Comparison of ENCODE assay signal across 19 cellular contexts in genomic region chr6:90368001-90368400, GRCh38.
A peak's percentile ranks its signal among the peaks of the same experiment; 100 is the strongest.
DNase-seq lines count a peak whose midpoint lies in the region; ATAC-seq and TF ChIP-seq lines count a peak whose summit lies in the region.
"Had no signal": no experiment of that assay in that cellular context is flagged by ENCODE, and none has a peak within 500 bp of the region (broad histone marks: within the 10 kb centered on the region; RNA-seq: fewer than 3 reads in every experiment).

No MANE protein-coding gene starts in this region.

- peak overlapping the region; percentile 74; the same call in 1 of the 2 replicates for H2AK5ac ChIP-seq in IMR-90 (ENCODE audit: low read depth, low read length)

- peak overlapping the region; percentile 40; the same call in 1 of the 2 replicates for H2BK20ac ChIP-seq in IMR-90 (ENCODE audit: low read depth, low read length)

- no peaks in the 10 kb centered on the region for H3K36me3 ChIP-seq in IMR-90 (ENCODE audit: control insufficient read depth, insufficient read depth, low read length)
- no peaks in the 10 kb centered on the region for H3K36me3 ChIP-seq in neural progenitor cell
- H3K36me3 ChIP-seq: adrenal gland, thoracic aorta had no signal

- CTCF ChIA-PET in IMR-90 (lab: Yijun Ruan, JAX) = no interaction called here

- POLR2A ChIA-PET in IMR-90 (lab: Charles Lee; ENCODE audit: unreplicated experiment) = no interaction called here

- DNase-seq in DMS 273 (lab: John Stamatoyannopoulos, UW; ENCODE audit: unreplicated experiment) (peak; percentile 49), IMR-90 (no peak), cerebellar cortex (ENCODE audit: low spot score) (peak; percentile 54), neural progenitor cell (ENCODE audit: low spot score) (no peak)
- DNase-seq in activated T-helper 1 cell treated with anti-CD3 and anti-CD28 coated beads, Interleukin-12 subunit alpha, Interleukin-12 subunit beta, Interleukin-2, Interleukin-4 antibody, amounts not matched to agents 30 ng/mL and 10 ng/mL and 1 ng/mL, durations not matched to agents 14 hours and 24 hours and 36 hours (ENCODE audit: low spot score) = no peak
- DNase-seq in activated CD8-positive, alpha-beta memory T cell treated with anti-CD3 and anti-CD28 coated beads, Interleukin-2, amount 50 U/mL, for 4 hours = no peak
- DNase-seq: activated CD4-positive, alpha-beta T cell treated with anti-CD3 and anti-CD28 coated beads, Interleukin-2, amount 50 U/mL, for 1 hour; adrenal gland; dermis blood vessel endothelial cell; foreskin melanocyte; GF-D8; H7; natural killer cell; NCI-H524 treated with DMSO at 0.1 percent for 48 hours; stimulated activated naive B cell treated with anti-CD40 and anti-IgM and Interleukin-4, amounts not matched to agents 10 μg/mL and 1 μg/mL and 100 μg/mL, for 72 hours had no signal

- peak overlapping the region; percentile 1 for H3K4me3 Mint-ChIP-seq in neural progenitor cell
- H3K4me3 Mint-ChIP-seq in activated T-helper 1 cell treated with anti-CD3 and anti-CD28 coated beads, Interleukin-12 subunit alpha, Interleukin-12 subunit beta, Interleukin-2, Interleukin-4 antibody, amounts not matched to agents 30 ng/mL and 10 ng/mL and 1 ng/mL, durations not matched to agents 14 hours and 24 hours and 36 hours = no peak overlapping the region
- H3K4me3 Mint-ChIP-seq: CD14-positive monocyte; natural killer cell; stimulated activated naive B cell treated with anti-CD40 and anti-IgM and Interleukin-4, amounts not matched to agents 10 μg/mL and 1 μg/mL and 100 μg/mL, for 72 hours had no signal

- H3K4ac ChIP-seq in IMR-90 (ENCODE audit: low read depth, low read length) = peak overlapping the region; percentile 64

- no peak overlapping the region for H2AFZ ChIP-seq in IMR-90 (replicated peaks; ENCODE audit: low read length, poor library complexity)
- H2AFZ ChIP-seq in neural progenitor cell (replicated peaks) = no peak overlapping the region

- no peaks in the 10 kb centered on the region for H3K27me3 ChIP-seq in IMR-90 (ENCODE audit: control insufficient read depth, insufficient read depth, low read length)
- H3K27me3 ChIP-seq in neural progenitor cell = no peaks in the 10 kb centered on the region
- H3K27me3 ChIP-seq: adrenal gland had no signal

- 0 out of 2 replicates have a peak, but pooled peaks cover 3% of the 10 kb centered on the region for H3K9me1 ChIP-seq in IMR-90 (ENCODE audit: insufficient read depth, low read length)

- in situ Hi-C loops in IMR-90 (cut with MboI; ENCODE audit: low sequenced_read_pairs) = no loop called here

- peaks cover 4% of the 10 kb centered on the region; the same call in 1 of the 2 replicates for H4K20me1 ChIP-seq in IMR-90 (ENCODE audit: insufficient read depth, low read length)
- H4K20me1 ChIP-seq in neural progenitor cell (ENCODE audit: low read depth) = no peaks in the 10 kb centered on the region

- peaks cover 4% of the 10 kb centered on the region for H3K9me3 Mint-ChIP-seq in neural progenitor cell
- H3K9me3 Mint-ChIP-seq in activated T-helper 1 cell treated with anti-CD3 and anti-CD28 coated beads, Interleukin-12 subunit alpha, Interleukin-12 subunit beta, Interleukin-2, Interleukin-4 antibody, amounts not matched to agents 30 ng/mL and 10 ng/mL and 1 ng/mL, durations not matched to agents 14 hours and 24 hours and 36 hours = peaks cover 4% of the 10 kb centered on the region
- H3K9me3 Mint-ChIP-seq: natural killer cell had no signal

- TF ChIP-seq CTCF in IMR-90 (conservative IDR thresholded peaks at IDR 0.05; ENCODE audit: low read depth, low read length) = no peak
- no peak for TF ChIP-seq CTCF in neural progenitor cell (IDR thresholded peaks at IDR 0.05)

- H3K79me2 ChIP-seq in neural progenitor cell (ENCODE audit: low read depth) = no peaks in the 10 kb centered on the region

- peak overlapping the region; percentile 29 for H4K91ac ChIP-seq in IMR-90 (ENCODE audit: insufficient read depth, low read depth, low read length)

- no peak for ATAC-seq in IMR-90 (ENCODE audit: low read depth)
- ATAC-seq in HG03135 (IDR thresholded peaks at IDR 0.05; ENCODE audit: unreplicated experiment) = no peak
- ATAC-seq in GM18520 (IDR thresholded peaks at IDR 0.05; ENCODE audit: unreplicated experiment) = no peak
- ATAC-seq: natural killer cell had no signal

- H3K4me1 Mint-ChIP-seq in neural progenitor cell = peaks cover 28% of the 10 kb centered on the region
- H3K4me1 Mint-ChIP-seq in activated T-helper 1 cell treated with anti-CD3 and anti-CD28 coated beads, Interleukin-12 subunit alpha, Interleukin-12 subunit beta, Interleukin-2, Interleukin-4 antibody, amounts not matched to agents 30 ng/mL and 10 ng/mL and 1 ng/mL, durations not matched to agents 14 hours and 24 hours and 36 hours (ENCODE audit: low read depth) = peaks cover 22% of the 10 kb centered on the region
- H3K4me1 Mint-ChIP-seq: CD14-positive monocyte, natural killer cell had no signal

- TF ChIP-seq POLR2A in IMR-90 (IDR thresholded peaks at IDR 0.05; ENCODE audit: low read depth, low read length) = no peak

- H3F3A ChIP-seq in neural progenitor cell (ENCODE audit: low read depth) = no peaks in the 10 kb centered on the region

- H3K9me3 ChIP-seq in IMR-90 (ENCODE audit: control insufficient read depth, insufficient read depth, low read length) (peaks cover 6% of the 10 kb centered on the region), neural progenitor cell (ENCODE audit: low read depth) (no peaks in the 10 kb centered on the region)
- H3K9me3 ChIP-seq: adrenal gland, thoracic aorta had no signal

- H3K9ac ChIP-seq in IMR-90 (ENCODE audit: low read depth, low read length) = no peak overlapping the region
- no peak overlapping the region for H3K9ac ChIP-seq in neural progenitor cell

- no peak overlapping the region for H2AK9ac ChIP-seq in IMR-90 (replicated peaks; ENCODE audit: low read depth, low read length, poor library complexity)

- 0 out of 2 replicates have a peak overlapping the region, but pooled peaks have one; percentile 20 for H3K27ac ChIP-seq in IMR-90 (ENCODE audit: insufficient read depth, low read length)
- no peak overlapping the region for H3K27ac ChIP-seq in neural progenitor cell

- H3K4me1 ChIP-seq in IMR-90 (ENCODE audit: control insufficient read depth, insufficient read depth, low read length) = peaks cover 3% of the 10 kb centered on the region
- peaks cover 29% of the 10 kb centered on the region for H3K4me1 ChIP-seq in neural progenitor cell

- H3K56ac ChIP-seq in IMR-90 (ENCODE audit: extremely low read depth, insufficient read depth, low read length) = no peak overlapping the region

- no peaks in the 10 kb centered on the region for H3K79me1 ChIP-seq in IMR-90 (ENCODE audit: low read depth in 1 of 2, low read length in 2 of 2)

- H3K4me3 ChIP-seq in IMR-90 (ENCODE audit: insufficient read depth, low read depth, low read length) (no peak overlapping the region), neural progenitor cell (no peak overlapping the region)
- H3K4me3 ChIP-seq: adrenal gland, thoracic aorta had no signal

- H4K5ac ChIP-seq in IMR-90 (ENCODE audit: low read depth, low read length) = peak overlapping the region; percentile 73

- dilution Hi-C loops in IMR-90 (cut with HindIII; ENCODE audit: low sequenced_read_pairs, unreplicated experiment) = no loop called here

- no peak overlapping the region for H3K14ac ChIP-seq in IMR-90 (replicated peaks; ENCODE audit: low read depth, low read length)

- H2BK15ac ChIP-seq in IMR-90 (ENCODE audit: low read depth, low read length) = peak overlapping the region; percentile 0; the same call in 1 of the 3 replicates

- no peak overlapping the region for H3K27ac Mint-ChIP-seq in neural progenitor cell
- H3K27ac Mint-ChIP-seq in activated T-helper 1 cell treated with anti-CD3 and anti-CD28 coated beads, Interleukin-12 subunit alpha, Interleukin-12 subunit beta, Interleukin-2, Interleukin-4 antibody, amounts not matched to agents 30 ng/mL and 10 ng/mL and 1 ng/mL, durations not matched to agents 14 hours and 24 hours and 36 hours = no peak overlapping the region
- H3K27ac Mint-ChIP-seq: CD14-positive monocyte; natural killer cell; stimulated activated naive B cell treated with anti-CD40 and anti-IgM and Interleukin-4, amounts not matched to agents 10 μg/mL and 1 μg/mL and 100 μg/mL, for 72 hours had no signal

- H3K18ac ChIP-seq in IMR-90 (ENCODE audit: low read depth, low read length) = peak overlapping the region; percentile 92

- intact Hi-C loops in IMR-90 (cut with micrococcal nuclease) = loop anchor here (2.0 kb wide), 1 partner anchor 71 kb away; the partner anchor contains the start of gene BACH2
- intact Hi-C loops in activated T-helper 1 cell treated with anti-CD3 and anti-CD28 coated beads, Interleukin-12 subunit alpha, Interleukin-12 subunit beta, Interleukin-2, Interleukin-4 antibody, amounts not matched to agents 30 ng/mL and 10 ng/mL and 1 ng/mL, durations not matched to agents 14 hours and 24 hours and 36 hours (cut with micrococcal nuclease) = no loop called here

- H3K23ac ChIP-seq in IMR-90 (ENCODE audit: low read depth, low read length) = no peak overlapping the region

- peaks cover 2% of the 10 kb centered on the region for H3K36me3 Mint-ChIP-seq in neural progenitor cell
- no peaks in the 10 kb centered on the region for H3K36me3 Mint-ChIP-seq in activated T-helper 1 cell treated with anti-CD3 and anti-CD28 coated beads, Interleukin-12 subunit alpha, Interleukin-12 subunit beta, Interleukin-2, Interleukin-4 antibody, amounts not matched to agents 30 ng/mL and 10 ng/mL and 1 ng/mL, durations not matched to agents 14 hours and 24 hours and 36 hours (ENCODE audit: low read depth)
- H3K36me3 Mint-ChIP-seq: CD14-positive monocyte; natural killer cell; stimulated activated naive B cell treated with anti-CD40 and anti-IgM and Interleukin-4, amounts not matched to agents 10 μg/mL and 1 μg/mL and 100 μg/mL, for 72 hours had no signal

- no peaks in the 10 kb centered on the region for H3K27me3 Mint-ChIP-seq in neural progenitor cell (ENCODE audit: insufficient read depth, low read depth)
- H3K27me3 Mint-ChIP-seq in activated T-helper 1 cell treated with anti-CD3 and anti-CD28 coated beads, Interleukin-12 subunit alpha, Interleukin-12 subunit beta, Interleukin-2, Interleukin-4 antibody, amounts not matched to agents 30 ng/mL and 10 ng/mL and 1 ng/mL, durations not matched to agents 14 hours and 24 hours and 36 hours (ENCODE audit: insufficient read depth) = peaks cover 4% of the 10 kb centered on the region
- H3K27me3 Mint-ChIP-seq: stimulated activated naive B cell treated with anti-CD40 and anti-IgM and Interleukin-4, amounts not matched to agents 10 μg/mL and 1 μg/mL and 100 μg/mL, for 72 hours had no signal

- H4K8ac ChIP-seq in IMR-90 (ENCODE audit: low read depth in 2 of 2, low read length in 2 of 2) = 0 out of 4 replicates have a peak overlapping the region, but pooled peaks of 1 of the 2 experiments have one; percentile 8

- H2BK5ac ChIP-seq in IMR-90 (ENCODE audit: low read depth, low read length, poor library complexity, severe bottlenecking) = peak overlapping the region; percentile 35

- peak overlapping the region; percentile 53 for H2BK120ac ChIP-seq in IMR-90 (ENCODE audit: low read depth, low read length)

- H3K4me2 ChIP-seq in IMR-90 (ENCODE audit: low read depth, low read length) = no peak overlapping the region
- no peak overlapping the region for H3K4me2 ChIP-seq in neural progenitor cell

- BruUV-seq in IMR-90 (replicated peaks; lab: Mats Ljungman, UMichigan) = no TSS peak

- WGBS in IMR-90 (ENCODE audit: extremely low coverage in 2 of 2, insufficient read length in 1 of 2), 2 experiments = no CpG with 5 or more reads among the region's 3 CpGs

- no peak for TF ChIP-seq RAD21 in IMR-90 (IDR thresholded peaks at IDR 0.05; ENCODE audit: low read length)

Comparison
In these comparisons a context has a peak if more than half of its experiments do, and no peak if none do; other contexts are left out.
1. DNase-seq: peak in DMS 273 (single experiment) and cerebellar cortex (single experiment); none in IMR-90 (single experiment), neural progenitor cell (single experiment), activated T-helper 1 cell treated with anti-CD3 and anti-CD28 coated beads, Interleukin-12 subunit alpha, Interleukin-12 subunit beta, Interleukin-2, Interleukin-4 antibody, amounts not matched to agents 30 ng/mL and 10 ng/mL and 1 ng/mL, durations not matched to agents 14 hours and 24 hours and 36 hours (single experiment) and activated CD8-positive, alpha-beta memory T cell treated with anti-CD3 and anti-CD28 coated beads, Interleukin-2, amount 50 U/mL, for 4 hours (single experiment).